In genomic region chr6:24534329-24534728, GRCh38 we compare ENCODE assay signal across 1 cellular context.
TF ChIP-seq lines count a peak whose summit lies in the region.

No MANE protein-coding gene starts in this region.

TF ChIP-seq in H1, 55 proteins besides CTCF, POLR2A, EP300 and RAD21:
- TF ChIP-seq MAFK (IDR thresholded peaks at IDR 0.05; ENCODE audit: low read depth, low read length) (no peak), MAX (IDR thresholded peaks at IDR 0.05) (no peak), CTBP2 (IDR thresholded peaks at IDR 0.05; ENCODE audit: borderline replicate concordance, insufficient read depth, insufficient read length, low read length) (no peak), TAF7 (optimal IDR thresholded peaks at IDR 0.05; ENCODE audit: borderline replicate concordance, low read depth, low read length) (no peak), ZNF274 (IDR thresholded peaks at IDR 0.05; ENCODE audit: borderline replicate concordance, extremely low read depth, low read length) (no peak), PHF8 (conservative IDR thresholded peaks at IDR 0.05; ENCODE audit: low read depth, low read length) (no peak), HDAC6 (IDR thresholded peaks at IDR 0.05; ENCODE audit: low read depth, low read length) (no peak)
TF ChIP-seq in H1: peak in this region for 0.
